20 cellular contexts compared by ENCODE assay signal in genomic region chr16:30137897-30138296, GRCh38. TPM values are rescaled to one million over a fixed set of nuclear protein-coding genes. Genes with fewer than 3 reads are reported as not detected.
"Had no signal": no experiment of that assay in that cellular context is flagged by ENCODE, and none has a peak within 500 bp of the region (broad histone marks: within the 10 kb centered on the region; RNA-seq: fewer than 3 reads in every experiment).

No MANE protein-coding gene starts in this region.

- H3K36me3 ChIP-seq: colonic mucosa, tibial artery had no signal

- H3K9me3 ChIP-seq: colonic mucosa, tibial artery had no signal

- H3K4me3 ChIP-seq: colonic mucosa, tibial artery had no signal

- FAIRE-seq: keratinocyte, TTC549, urothelium cell line had no signal

- DNase-seq: activated CD4-positive, alpha-beta T cell treated with anti-CD3 and anti-CD28 coated beads, Interleukin-2, amount 10 ng/mL, durations not matched to agents 24 days and 14 days; activated CD4-positive, CD25-positive, alpha-beta regulatory T cell; activated CD8-positive, alpha-beta memory T cell treated with anti-CD3 and anti-CD28 coated beads, Interleukin-2, amount 50 U/mL, for 4 hours; activated CD8-positive, alpha-beta T cell treated with anti-CD3 and anti-CD28 coated beads, Interleukin-2, amount 10 ng/mL, durations not matched to agents 7 days and 5 days; activated effector memory CD4-positive, alpha-beta T cell treated with anti-CD3 and anti-CD28 coated beads, Interleukin-2, amount 50 U/mL, for 16 hours; activated T-cell treated with anti-CD3 and anti-CD28 coated beads, Interleukin-2, amount 50 U/mL, for 48 hours; colonic mucosa; hippocampal formation; mammary epithelial cell; naive B cell; retina; stimulated activated CD4-positive, alpha-beta T cell treated with anti-CD3 and anti-CD28 coated beads, Interleukin-2, amount 100 ng/mL, for 48 hours; tibial artery had no signal

- ATAC-seq: activated CD8-positive, alpha-beta T cell treated with anti-CD3 and anti-CD28 coated beads, Interleukin-2, amount 10 ng/mL, durations not matched to agents 7 days and 5 days; esophagus mucosa; left lobe of liver; stimulated activated memory B cell treated with anti-CD40 and anti-IgM and Interleukin-4, amounts not matched to agents 10 μg/mL and 1 μg/mL and 100 μg/mL, for 72 hours had no signal

- H3K4me1 ChIP-seq: tibial artery had no signal

- H3K27ac ChIP-seq: colonic mucosa, tibial artery had no signal

- H3K27me3 ChIP-seq: colonic mucosa had no signal

RNA-seq across cellular contexts. Expression of gene TBX6, which starts 46.2 kb away (rescaled TPM):
- total RNA-seq: skeletal muscle tissue had no signal
